Comparison of ENCODE assay signal across 7 cellular contexts in genomic region chr9:93143830-93144530, GRCh38. TPM values are rescaled to one million over a fixed set of nuclear protein-coding genes. Genes with fewer than 3 reads are reported as not detected.
DNase-seq lines count a peak whose midpoint lies in the region; ATAC-seq, FAIRE-seq and TF ChIP-seq lines count a peak whose summit lies in the region.

No MANE protein-coding gene starts in this region.

- no peaks in the 10 kb centered on the region for H3K9me1 ChIP-seq in endothelial cell of umbilical vein (replicated peaks; ENCODE audit: control insufficient read depth, extremely low read depth, insufficient read depth, low read length)

- H3K9ac ChIP-seq in endothelial cell of umbilical vein (replicated peaks; ENCODE audit: extremely low read depth, insufficient read depth, low read length) (no peak overlapping the region), skeletal muscle satellite cell (ENCODE audit: low read depth, low read length) (no peak overlapping the region), mesendoderm (ENCODE audit: low read length) (no peak overlapping the region)

- dilution Hi-C loops in endothelial cell of umbilical vein (cut with MboI; ENCODE audit: extremely low pct_ligation_motif_present, low sequenced_read_pairs), result no loop called here

- H3K9me3 ChIP-seq in endothelial cell of umbilical vein (replicated peaks; ENCODE audit: control insufficient read depth, insufficient read depth, low read length) (no peaks in the 10 kb centered on the region), skeletal muscle satellite cell (replicated peaks; ENCODE audit: low read length) (no peaks in the 10 kb centered on the region)

- H3K4me3 ChIP-seq in endothelial cell of umbilical vein (replicated peaks in 1 of 3; ENCODE audit: insufficient read depth in 1 of 3, low read depth in 1 of 3, low read length in 3 of 3) (no peak overlapping the region), skeletal muscle satellite cell (ENCODE audit: low read length) (no peak overlapping the region), mesendoderm (ENCODE audit: low read length) (no peak overlapping the region)

- CTCF ChIA-PET in endothelial cell of umbilical vein (lab: Charles Lee), result interaction anchor here (1.0 to 1.2 kb wide), 2 partner anchors 9 to 10 kb away, joined by 3 to 5 read pairs; partner anchors contain the start of gene NINJ1

- no peak overlapping the region for H2AK5ac ChIP-seq in mesendoderm (ENCODE audit: low read length)

- no peak overlapping the region for H3K27ac ChIP-seq in endothelial cell of umbilical vein (ENCODE audit: insufficient read depth, low read depth, low read length)
- no peak overlapping the region for H3K27ac ChIP-seq in mesendoderm (ENCODE audit: low read depth, low read length)

- H4K8ac ChIP-seq in mesendoderm (ENCODE audit: low read depth, low read length), result no peak overlapping the region

- H3K79me1 ChIP-seq in mesendoderm (ENCODE audit: low read length), result no peaks in the 10 kb centered on the region

- no peaks in the 10 kb centered on the region for H3K27me3 ChIP-seq in endothelial cell of umbilical vein (ENCODE audit: control insufficient read depth in 2 of 2, insufficient read depth in 2 of 2, low read length in 2 of 2)
- peaks cover 4% of the 10 kb centered on the region for H3K27me3 ChIP-seq in skeletal muscle satellite cell (ENCODE audit: control insufficient read depth, insufficient read depth, low read length)
- no peaks in the 10 kb centered on the region for H3K27me3 ChIP-seq in mesendoderm (ENCODE audit: insufficient read depth, low read length, poor library complexity)

- no peak overlapping the region for H2BK120ac ChIP-seq in mesendoderm (ENCODE audit: low read depth, low read length)

- POLR2A ChIA-PET in endothelial cell of umbilical vein (lab: Charles Lee), result no interaction called here

- TF ChIP-seq POLR2A in endothelial cell of umbilical vein (IDR thresholded peaks at IDR 0.05; ENCODE audit: low read depth, low read length), result no peak

- H3K18ac ChIP-seq in mesendoderm (ENCODE audit: low read length), result no peak overlapping the region

- H3K4me2 ChIP-seq in endothelial cell of umbilical vein (ENCODE audit: insufficient read depth, low read length) (no peak overlapping the region), skeletal muscle satellite cell (ENCODE audit: low read length) (peak overlapping the region; percentile 31), mesendoderm (ENCODE audit: low read length) (no peak overlapping the region)

- no peak overlapping the region for H2BK15ac ChIP-seq in mesendoderm (replicated peaks; ENCODE audit: low read depth)

- ATAC-seq in GM21390 (IDR thresholded peaks at IDR 0.05; ENCODE audit: unreplicated experiment), result no peak

- H3K79me2 ChIP-seq in endothelial cell of umbilical vein (ENCODE audit: control insufficient read depth, insufficient read depth, low read length) (no peaks in the 10 kb centered on the region), mesendoderm (ENCODE audit: control insufficient read depth, insufficient read depth, low read length) (no peaks in the 10 kb centered on the region)

- intact Hi-C loops in endothelial cell of umbilical vein (cut with micrococcal nuclease), result no loop called here

- H3K36me3 ChIP-seq in endothelial cell of umbilical vein (ENCODE audit: control insufficient read depth in 2 of 2, extremely low read depth in 1 of 2, insufficient read depth in 2 of 2, low read length in 2 of 2), result no peaks in the 10 kb centered on the region
- no peaks in the 10 kb centered on the region for H3K36me3 ChIP-seq in skeletal muscle satellite cell (ENCODE audit: insufficient read depth, low read length)
- H3K36me3 ChIP-seq in mesendoderm (ENCODE audit: control insufficient read depth, insufficient read depth, low read length), result no peaks in the 10 kb centered on the region

- no CpG with 5 or more reads among the region's 15 CpGs for WGBS in mesendoderm (ENCODE audit: extremely low coverage, insufficient coverage, low lambda C conversion rate)

- no TSS peak for BruUV-seq in endothelial cell of umbilical vein (replicated peaks; lab: Mats Ljungman, UMichigan)

- no peak for TF ChIP-seq CTCF in endothelial cell of umbilical vein (IDR thresholded peaks at IDR 0.05; ENCODE audit: extremely low read depth in 1 of 2, insufficient read depth in 1 of 2, low read depth in 1 of 2, low read length in 2 of 2)

- no peak overlapping the region for H3K23ac ChIP-seq in mesendoderm (ENCODE audit: low read length)

- H4K5ac ChIP-seq in mesendoderm (ENCODE audit: low read length), result no peak overlapping the region

- no peak overlapping the region for H2BK5ac ChIP-seq in mesendoderm (ENCODE audit: low read length)

- no peak overlapping the region for H3K56ac ChIP-seq in mesendoderm (ENCODE audit: low read length)

- H3K4me1 ChIP-seq in endothelial cell of umbilical vein (ENCODE audit: control insufficient read depth, extremely low read depth, insufficient read depth, low read length) (peaks cover 3% of the 10 kb centered on the region), skeletal muscle satellite cell (ENCODE audit: control insufficient read depth, insufficient read depth, low read length) (peaks cover 9% of the 10 kb centered on the region), mesendoderm (ENCODE audit: control insufficient read depth, low read depth, low read length) (no peaks in the 10 kb centered on the region)

- H3K4ac ChIP-seq in mesendoderm (ENCODE audit: low read depth, low read length), result no peak overlapping the region

- DNase-seq in NCI-H2029 (lab: John Stamatoyannopoulos, UW) (peak; percentile 85), endothelial cell of umbilical vein (ENCODE audit: low read depth, low spot score) (no peak), mucosa of gallbladder (ENCODE audit: low spot score) (no peak), mesendoderm (no peak)
- peak; percentile 82 for DNase-seq in activated CD8-positive, alpha-beta memory T cell treated with anti-CD3 and anti-CD28 coated beads for 24 hours

- peak overlapping the region; percentile 75 for H2AFZ ChIP-seq in endothelial cell of umbilical vein (ENCODE audit: low read depth, low read length)

- no peak for FAIRE-seq in endothelial cell of umbilical vein (lab: Jason Lieb, UNC)

- H4K20me1 ChIP-seq in endothelial cell of umbilical vein (replicated peaks; ENCODE audit: control insufficient read depth, extremely low read depth, insufficient read depth, low read length), result no peaks in the 10 kb centered on the region

TF ChIP-seq in endothelial cell of umbilical vein, 7 proteins besides CTCF, POLR2A, EP300 and RAD21:
- no peak for TF ChIP-seq EZH2 (IDR thresholded peaks at IDR 0.05; ENCODE audit: borderline replicate concordance, low read depth, low read length, severe bottlenecking)
- TF ChIP-seq MYC (IDR thresholded peaks at IDR 0.05; ENCODE audit: low read depth, low read length), result no peak
- no peak for TF ChIP-seq POLR2AphosphoS5 (IDR thresholded peaks at IDR 0.05; ENCODE audit: insufficient read depth, low read depth, low read length)
- no peak for TF ChIP-seq MAX (IDR thresholded peaks at IDR 0.05; ENCODE audit: insufficient read depth, insufficient read length)
- no peak for TF ChIP-seq FOS (IDR thresholded peaks at IDR 0.05; ENCODE audit: borderline replicate concordance, insufficient read depth, low read length)
- no peak for TF ChIP-seq GATA2 (IDR thresholded peaks at IDR 0.05; ENCODE audit: insufficient read depth, insufficient read length, low read depth, low read length)
- no peak for TF ChIP-seq JUN (IDR thresholded peaks at IDR 0.05; ENCODE audit: borderline replicate concordance, insufficient read depth, insufficient read length, low read depth)

RNA-seq across cellular contexts. Expression of gene NINJ1, which starts 9.9 kb away (rescaled TPM):
- 31.5 and 42.2 TPM in 2 replicates for total RNA-seq in endothelial cell of umbilical vein
- polyA plus RNA-seq in endothelial cell of umbilical vein, result 57.7 and 75.4 TPM in 2 replicates
- polyA plus RNA-seq in endothelial cell of umbilical vein (2011; cell fraction: cytosol; rRNA removed), result 41.6 and 45.2 TPM in 2 replicates
- 13.5 and 16.1 TPM in 2 replicates for polyA plus RNA-seq in endothelial cell of umbilical vein (2011; cell fraction: nucleus; rRNA removed)
- polyA plus RNA-seq in endothelial cell of umbilical vein (2012), result 47.0 and 62.3 TPM in 2 replicates
- polyA minus RNA-seq in endothelial cell of umbilical vein, result 17.9 and 23.1 TPM in 2 replicates
- polyA minus RNA-seq in endothelial cell of umbilical vein (2011; cell fraction: cytosol; rRNA and poly(A)+ RNA removed), result 9.3 TPM
- polyA minus RNA-seq in endothelial cell of umbilical vein (2011; cell fraction: nucleus; rRNA and poly(A)+ RNA removed), result 6.6 and 11.2 TPM in 2 replicates
- total RNA-seq in skeletal muscle satellite cell (2012; rRNA removed), result 16.6 and 20.0 TPM in 2 replicates
- total RNA-seq in mucosa of gallbladder, result 75.6 TPM
- polyA plus RNA-seq in mesendoderm (2013, experiment 1 of 2), result 16.0 TPM
- 17.4 TPM for polyA plus RNA-seq in mesendoderm (2013, experiment 2 of 2)

RNA-seq across cellular contexts. Expression of gene WNK2, which starts 40.0 kb away (rescaled TPM):
- total RNA-seq in endothelial cell of umbilical vein, result not detected in 2 replicates
- polyA plus RNA-seq in endothelial cell of umbilical vein, result not detected in 2 replicates
- not detected in 2 replicates for polyA plus RNA-seq in endothelial cell of umbilical vein (2011; cell fraction: cytosol; rRNA removed)
- polyA plus RNA-seq in endothelial cell of umbilical vein (2011; cell fraction: nucleus; rRNA removed), result not detected in 2 replicates
- 0.05 TPM in 1 of 2 replicates, not detected in the other for polyA plus RNA-seq in endothelial cell of umbilical vein (2012)
- not detected in 2 replicates for polyA minus RNA-seq in endothelial cell of umbilical vein
- polyA minus RNA-seq in endothelial cell of umbilical vein (2011; cell fraction: cytosol; rRNA and poly(A)+ RNA removed), result 5.7 TPM
- not detected in 2 replicates for polyA minus RNA-seq in endothelial cell of umbilical vein (2011; cell fraction: nucleus; rRNA and poly(A)+ RNA removed)
- total RNA-seq in skeletal muscle satellite cell (2012; rRNA removed), result 0.22 TPM in 1 of 2 replicates, not detected in the other
- total RNA-seq in mucosa of gallbladder, result 37.2 TPM
- 21.9 TPM for polyA plus RNA-seq in mesendoderm (2013, experiment 1 of 2)
- 21.3 TPM for polyA plus RNA-seq in mesendoderm (2013, experiment 2 of 2)

RNA-seq across cellular contexts. Expression of gene CARD19, which starts 48.0 kb away (rescaled TPM):
- total RNA-seq in endothelial cell of umbilical vein (45.7 and 58.4 TPM in 2 replicates), mucosa of gallbladder (45.2 TPM)
- polyA plus RNA-seq in endothelial cell of umbilical vein, result 148 and 238 TPM in 2 replicates
- polyA plus RNA-seq in endothelial cell of umbilical vein (2011; cell fraction: cytosol; rRNA removed), result 73.7 and 99.6 TPM in 2 replicates
- 77.8 and 80.0 TPM in 2 replicates for polyA plus RNA-seq in endothelial cell of umbilical vein (2011; cell fraction: nucleus; rRNA removed)
- 44.0 and 78.6 TPM in 2 replicates for polyA plus RNA-seq in endothelial cell of umbilical vein (2012)
- 25.4 and 36.1 TPM in 2 replicates for polyA minus RNA-seq in endothelial cell of umbilical vein
- 7.7 TPM for polyA minus RNA-seq in endothelial cell of umbilical vein (2011; cell fraction: cytosol; rRNA and poly(A)+ RNA removed)
- 18.2 and 21.8 TPM in 2 replicates for polyA minus RNA-seq in endothelial cell of umbilical vein (2011; cell fraction: nucleus; rRNA and poly(A)+ RNA removed)
- 82.6 and 109 TPM in 2 replicates for total RNA-seq in skeletal muscle satellite cell (2012; rRNA removed)
- 14.8 TPM for polyA plus RNA-seq in mesendoderm (2013, experiment 1 of 2)
- polyA plus RNA-seq in mesendoderm (2013, experiment 2 of 2), result 15.9 TPM

Comparison
In these comparisons a context has a peak if more than half of its experiments do, and no peak if none do; other contexts are left out.
1. DNase-seq: peak in NCI-H2029 (single experiment) and activated CD8-positive, alpha-beta memory T cell treated with anti-CD3 and anti-CD28 coated beads for 24 hours (single experiment); none in endothelial cell of umbilical vein (single experiment), mucosa of gallbladder (single experiment) and mesendoderm (single experiment).
2. RNA of gene WNK2, which starts 40.0 kb away (total RNA-seq): 37.2 TPM in mucosa of gallbladder (single experiment); not detected in endothelial cell of umbilical vein; every median in the first group is over 10 times any median in the second.